Comparison of ENCODE assay signal across 1 cellular context in the genomic region with DNA sequence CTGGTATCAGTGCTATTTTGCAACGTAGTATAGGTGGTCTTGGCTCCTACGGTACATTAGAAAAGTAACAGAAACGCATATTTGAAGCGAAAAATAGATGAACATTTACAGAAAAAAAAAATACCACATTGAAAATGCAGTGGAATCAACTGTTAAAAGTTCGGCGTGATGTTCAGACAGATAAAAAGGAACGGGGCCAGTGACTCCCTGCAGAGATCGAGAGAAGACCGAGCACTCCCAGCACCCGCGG.
TF ChIP-seq lines count a peak whose summit lies in the region.

No MANE protein-coding gene starts in this region.

TF ChIP-seq in H1, 55 proteins besides CTCF, POLR2A, EP300 and RAD21:
- TF ChIP-seq POLR2AphosphoS5 (IDR thresholded peaks at IDR 0.05; ENCODE audit: low read depth, low read length) (no peak), GABPA (IDR thresholded peaks at IDR 0.05; ENCODE audit: borderline replicate concordance, insufficient read depth, low read length) (no peak), TBP (IDR thresholded peaks at IDR 0.05; ENCODE audit: low read depth, low read length) (no peak), SP2 (IDR thresholded peaks at IDR 0.05; ENCODE audit: low read length) (no peak), EZH2 (IDR thresholded peaks at IDR 0.05; ENCODE audit: low read depth, low read length, severe bottlenecking) (no peak), FOSL1 (IDR thresholded peaks at IDR 0.05; ENCODE audit: insufficient read depth, low read depth, low read length) (no peak), CBX8 (IDR thresholded peaks at IDR 0.05; ENCODE audit: borderline replicate concordance, low read depth, low read length) (no peak), JUND (IDR thresholded peaks at IDR 0.05; ENCODE audit: low read length) (no peak), NRF1 (IDR thresholded peaks at IDR 0.05; ENCODE audit: low read depth, low read length) (no peak), YY1 (IDR thresholded peaks at IDR 0.05; ENCODE audit: low read depth, low read length) (no peak), CEBPB (IDR thresholded peaks at IDR 0.05; ENCODE audit: low read depth, low read length) (no peak), KDM1A (IDR thresholded peaks at IDR 0.05; ENCODE audit: borderline replicate concordance, low read length) (no peak), SP1 (IDR thresholded peaks at IDR 0.05; ENCODE audit: low read depth, low read length) (no peak), CREB1 (IDR thresholded peaks at IDR 0.05) (no peak), ASH2L (IDR thresholded peaks at IDR 0.05; ENCODE audit: low read length) (no peak)
- TF ChIP-seq, protein P1, sequence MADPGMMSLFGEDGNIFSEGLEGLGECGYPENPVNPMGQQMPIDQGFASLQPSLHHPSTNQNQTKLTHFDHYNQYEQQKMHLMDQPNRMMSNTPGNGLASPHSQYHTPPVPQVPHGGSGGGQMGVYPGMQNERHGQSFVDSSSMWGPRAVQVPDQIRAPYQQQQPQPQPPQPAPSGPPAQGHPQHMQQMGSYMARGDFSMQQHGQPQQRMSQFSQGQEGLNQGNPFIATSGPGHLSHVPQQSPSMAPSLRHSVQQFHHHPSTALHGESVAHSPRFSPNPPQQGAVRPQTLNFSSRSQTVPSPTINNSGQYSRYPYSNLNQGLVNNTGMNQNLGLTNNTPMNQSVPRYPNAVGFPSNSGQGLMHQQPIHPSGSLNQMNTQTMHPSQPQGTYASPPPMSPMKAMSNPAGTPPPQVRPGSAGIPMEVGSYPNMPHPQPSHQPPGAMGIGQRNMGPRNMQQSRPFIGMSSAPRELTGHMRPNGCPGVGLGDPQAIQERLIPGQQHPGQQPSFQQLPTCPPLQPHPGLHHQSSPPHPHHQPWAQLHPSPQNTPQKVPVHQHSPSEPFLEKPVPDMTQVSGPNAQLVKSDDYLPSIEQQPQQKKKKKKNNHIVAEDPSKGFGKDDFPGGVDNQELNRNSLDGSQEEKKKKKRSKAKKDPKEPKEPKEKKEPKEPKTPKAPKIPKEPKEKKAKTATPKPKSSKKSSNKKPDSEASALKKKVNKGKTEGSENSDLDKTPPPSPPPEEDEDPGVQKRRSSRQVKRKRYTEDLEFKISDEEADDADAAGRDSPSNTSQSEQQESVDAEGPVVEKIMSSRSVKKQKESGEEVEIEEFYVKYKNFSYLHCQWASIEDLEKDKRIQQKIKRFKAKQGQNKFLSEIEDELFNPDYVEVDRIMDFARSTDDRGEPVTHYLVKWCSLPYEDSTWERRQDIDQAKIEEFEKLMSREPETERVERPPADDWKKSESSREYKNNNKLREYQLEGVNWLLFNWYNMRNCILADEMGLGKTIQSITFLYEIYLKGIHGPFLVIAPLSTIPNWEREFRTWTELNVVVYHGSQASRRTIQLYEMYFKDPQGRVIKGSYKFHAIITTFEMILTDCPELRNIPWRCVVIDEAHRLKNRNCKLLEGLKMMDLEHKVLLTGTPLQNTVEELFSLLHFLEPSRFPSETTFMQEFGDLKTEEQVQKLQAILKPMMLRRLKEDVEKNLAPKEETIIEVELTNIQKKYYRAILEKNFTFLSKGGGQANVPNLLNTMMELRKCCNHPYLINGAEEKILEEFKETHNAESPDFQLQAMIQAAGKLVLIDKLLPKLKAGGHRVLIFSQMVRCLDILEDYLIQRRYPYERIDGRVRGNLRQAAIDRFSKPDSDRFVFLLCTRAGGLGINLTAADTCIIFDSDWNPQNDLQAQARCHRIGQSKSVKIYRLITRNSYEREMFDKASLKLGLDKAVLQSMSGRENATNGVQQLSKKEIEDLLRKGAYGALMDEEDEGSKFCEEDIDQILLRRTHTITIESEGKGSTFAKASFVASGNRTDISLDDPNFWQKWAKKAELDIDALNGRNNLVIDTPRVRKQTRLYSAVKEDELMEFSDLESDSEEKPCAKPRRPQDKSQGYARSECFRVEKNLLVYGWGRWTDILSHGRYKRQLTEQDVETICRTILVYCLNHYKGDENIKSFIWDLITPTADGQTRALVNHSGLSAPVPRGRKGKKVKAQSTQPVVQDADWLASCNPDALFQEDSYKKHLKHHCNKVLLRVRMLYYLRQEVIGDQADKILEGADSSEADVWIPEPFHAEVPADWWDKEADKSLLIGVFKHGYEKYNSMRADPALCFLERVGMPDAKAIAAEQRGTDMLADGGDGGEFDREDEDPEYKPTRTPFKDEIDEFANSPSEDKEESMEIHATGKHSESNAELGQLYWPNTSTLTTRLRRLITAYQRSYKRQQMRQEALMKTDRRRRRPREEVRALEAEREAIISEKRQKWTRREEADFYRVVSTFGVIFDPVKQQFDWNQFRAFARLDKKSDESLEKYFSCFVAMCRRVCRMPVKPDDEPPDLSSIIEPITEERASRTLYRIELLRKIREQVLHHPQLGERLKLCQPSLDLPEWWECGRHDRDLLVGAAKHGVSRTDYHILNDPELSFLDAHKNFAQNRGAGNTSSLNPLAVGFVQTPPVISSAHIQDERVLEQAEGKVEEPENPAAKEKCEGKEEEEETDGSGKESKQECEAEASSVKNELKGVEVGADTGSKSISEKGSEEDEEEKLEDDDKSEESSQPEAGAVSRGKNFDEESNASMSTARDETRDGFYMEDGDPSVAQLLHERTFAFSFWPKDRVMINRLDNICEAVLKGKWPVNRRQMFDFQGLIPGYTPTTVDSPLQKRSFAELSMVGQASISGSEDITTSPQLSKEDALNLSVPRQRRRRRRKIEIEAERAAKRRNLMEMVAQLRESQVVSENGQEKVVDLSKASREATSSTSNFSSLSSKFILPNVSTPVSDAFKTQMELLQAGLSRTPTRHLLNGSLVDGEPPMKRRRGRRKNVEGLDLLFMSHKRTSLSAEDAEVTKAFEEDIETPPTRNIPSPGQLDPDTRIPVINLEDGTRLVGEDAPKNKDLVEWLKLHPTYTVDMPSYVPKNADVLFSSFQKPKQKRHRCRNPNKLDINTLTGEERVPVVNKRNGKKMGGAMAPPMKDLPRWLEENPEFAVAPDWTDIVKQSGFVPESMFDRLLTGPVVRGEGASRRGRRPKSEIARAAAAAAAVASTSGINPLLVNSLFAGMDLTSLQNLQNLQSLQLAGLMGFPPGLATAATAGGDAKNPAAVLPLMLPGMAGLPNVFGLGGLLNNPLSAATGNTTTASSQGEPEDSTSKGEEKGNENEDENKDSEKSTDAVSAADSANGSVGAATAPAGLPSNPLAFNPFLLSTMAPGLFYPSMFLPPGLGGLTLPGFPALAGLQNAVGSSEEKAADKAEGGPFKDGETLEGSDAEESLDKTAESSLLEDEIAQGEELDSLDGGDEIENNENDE (IDR thresholded peaks at IDR 0.05; ENCODE audit: insufficient replicate concordance, low read length), result no peak
- TF ChIP-seq, protein P2, sequence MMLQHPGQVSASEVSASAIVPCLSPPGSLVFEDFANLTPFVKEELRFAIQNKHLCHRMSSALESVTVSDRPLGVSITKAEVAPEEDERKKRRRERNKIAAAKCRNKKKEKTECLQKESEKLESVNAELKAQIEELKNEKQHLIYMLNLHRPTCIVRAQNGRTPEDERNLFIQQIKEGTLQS (IDR thresholded peaks at IDR 0.05; ENCODE audit: insufficient read depth, low read depth, low read length), result no peak
TF ChIP-seq in H1: peak in this region for 0.
